ENCODE assay signal across 8 cellular contexts in the genomic region with DNA sequence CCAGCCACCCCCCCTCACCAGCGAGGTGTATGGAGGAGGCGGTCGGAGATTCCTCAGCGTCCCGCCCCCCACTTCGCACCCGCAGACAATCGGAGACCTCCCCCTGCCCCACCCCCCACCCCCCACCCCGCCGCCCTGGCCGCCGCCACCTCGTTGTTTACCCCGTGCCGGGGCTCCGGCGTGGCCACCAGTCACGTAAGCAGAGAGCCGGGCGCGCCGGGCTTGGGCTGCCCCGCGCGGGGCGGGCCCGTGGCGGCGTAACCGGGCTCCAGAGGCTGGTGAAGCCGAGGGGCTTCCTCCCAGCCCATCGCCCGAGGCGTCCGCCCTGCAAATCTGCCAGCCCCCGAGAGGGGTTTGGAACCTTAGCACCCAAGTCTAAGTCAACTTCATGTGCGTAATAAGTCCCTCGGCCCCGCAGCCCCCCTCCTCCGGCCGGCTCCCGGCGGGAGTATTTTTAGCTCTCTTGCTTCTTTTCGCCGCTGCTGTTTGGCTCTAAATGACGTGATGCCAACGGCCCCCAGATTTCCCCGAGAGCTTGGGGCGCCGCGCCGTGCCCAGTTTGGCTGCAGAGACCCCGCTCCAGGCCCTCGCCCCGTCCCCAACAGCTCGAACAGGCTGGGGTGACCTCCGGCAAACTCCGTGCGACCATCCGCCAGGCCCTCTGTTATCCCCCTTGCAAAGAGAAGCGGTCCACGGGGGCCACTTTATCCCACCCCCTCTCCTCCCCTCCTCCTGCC. TPM values are rescaled to one million over a fixed set of nuclear protein-coding genes. Genes with fewer than 3 reads are reported as not detected.
DNase-seq lines count a peak whose midpoint lies in the region; ATAC-seq and TF ChIP-seq lines count a peak whose summit lies in the region.

No MANE protein-coding gene starts in this region.

- DNase-seq in Right ventricle myocardium inferior (ENCODE audit: missing footprints) (peak; percentile 87), cardiac septum (ENCODE audit: low spot score) (no peak), cardiac fibroblast (ENCODE audit: low read depth in 2 of 2) (peak; percentile 35 to 44), kidney epithelial cell (ENCODE audit: low read depth) (no peak), NCI-H2196 treated with DMSO at 0.1 percent for 48 hours (lab: John Stamatoyannopoulos, UW; ENCODE audit: unreplicated experiment) (no peak)
- peak; percentile 39 to 41 for DNase-seq in stimulated activated CD4-positive, alpha-beta T cell treated with anti-CD3 and anti-CD28 coated beads, Interleukin-15, amount 100 ng/mL, for 1 hour (ENCODE audit: low read depth in 1 of 2, low spot score in 1 of 2)

- H3K27me3 Mint-ChIP-seq in T-helper 1 cell treated with Interleukin-12 subunit alpha and Interleukin-12 subunit beta and Interleukin-4 antibody, amounts not matched to agents 30 μg/mL and 1 μg/mL, for 36 hours (ENCODE audit: low read depth) = peaks cover 16% of the 10 kb centered on the region

- peaks cover 7% of the 10 kb centered on the region for H3K36me3 Mint-ChIP-seq in T-helper 1 cell treated with Interleukin-12 subunit alpha and Interleukin-12 subunit beta and Interleukin-4 antibody, amounts not matched to agents 30 μg/mL and 1 μg/mL, for 36 hours (ENCODE audit: low read depth)

- peak; percentile 56 for ATAC-seq in Right ventricle myocardium inferior
- no peak for ATAC-seq in GM21360 (IDR thresholded peaks at IDR 0.05; ENCODE audit: unreplicated experiment)

- peak overlapping the region; percentile 95 for H3K4me3 Mint-ChIP-seq in T-helper 1 cell treated with Interleukin-12 subunit alpha and Interleukin-12 subunit beta and Interleukin-4 antibody, amounts not matched to agents 30 μg/mL and 1 μg/mL, for 36 hours

- peaks cover 57% of the 10 kb centered on the region for H3K4me1 Mint-ChIP-seq in T-helper 1 cell treated with Interleukin-12 subunit alpha and Interleukin-12 subunit beta and Interleukin-4 antibody, amounts not matched to agents 30 μg/mL and 1 μg/mL, for 36 hours (ENCODE audit: low read depth)

- no peaks in the 10 kb centered on the region for H3K9me3 Mint-ChIP-seq in T-helper 1 cell treated with Interleukin-12 subunit alpha and Interleukin-12 subunit beta and Interleukin-4 antibody, amounts not matched to agents 30 μg/mL and 1 μg/mL, for 36 hours

- H3K27me3 ChIP-seq in kidney epithelial cell (ENCODE audit: control insufficient read depth, insufficient read depth, low read length) = no peaks in the 10 kb centered on the region

- intact Hi-C loops in Right ventricle myocardium inferior (cut with DNase I) = loop anchor here (1.0 to 10.0 kb wide), 6 partner anchors 16 to 295 kb away; no protein-coding TSS in a partner anchor
- intact Hi-C loops in cardiac septum (cut with DNase I) = loop anchor here (1.0 to 5.0 kb wide), 5 partner anchors 16 to 313 kb away; no protein-coding TSS in a partner anchor

- no peaks in the 10 kb centered on the region for H3K36me3 ChIP-seq in kidney epithelial cell (ENCODE audit: control insufficient read depth, insufficient read depth, low read length)

- TF ChIP-seq CTCF in cardiac fibroblast (IDR thresholded peaks at IDR 0.05; ENCODE audit: low read depth, low read length) = no peak
- TF ChIP-seq CTCF in kidney epithelial cell (IDR thresholded peaks at IDR 0.05; ENCODE audit: insufficient read depth, low read length, poor library complexity, severe bottlenecking) = no peak

- H3K4me3 ChIP-seq in cardiac fibroblast (replicated peaks in 1 of 2; ENCODE audit: low read depth in 2 of 2, low read length in 2 of 2) = peak overlapping the region; percentile 77 to 81
- peak overlapping the region; percentile 69 for H3K4me3 ChIP-seq in kidney epithelial cell (ENCODE audit: low read depth, low read length)

- peak overlapping the region; percentile 98 for H3K27ac Mint-ChIP-seq in T-helper 1 cell treated with Interleukin-12 subunit alpha and Interleukin-12 subunit beta and Interleukin-4 antibody, amounts not matched to agents 30 μg/mL and 1 μg/mL, for 36 hours

RNA-seq across cellular contexts. Expression of a gene that starts 2.7 kb away (rescaled TPM):
- total RNA-seq in Right ventricle myocardium inferior (69.1 TPM), cardiac septum (59.2 TPM), kidney epithelial cell (12.0 and 20.0 TPM in 2 replicates)

Comparison
In these comparisons a context has a peak if more than half of its experiments do, and no peak if none do; other contexts are left out.
1. DNase-seq: peak in Right ventricle myocardium inferior (single experiment), cardiac fibroblast (2 of 2) and stimulated activated CD4-positive, alpha-beta T cell treated with anti-CD3 and anti-CD28 coated beads, Interleukin-15, amount 100 ng/mL, for 1 hour (2 of 2); none in cardiac septum (single experiment), kidney epithelial cell (single experiment) and NCI-H2196 treated with DMSO at 0.1 percent for 48 hours (single experiment).